8 cellular contexts compared by ENCODE assay signal in genomic region chr12:57632898-57633825, GRCh38. TPM values are rescaled to one million over a fixed set of nuclear protein-coding genes. Genes with fewer than 3 reads are reported as not detected.
DNase-seq lines count a peak whose midpoint lies in the region; ATAC-seq, FAIRE-seq and TF ChIP-seq lines count a peak whose summit lies in the region.

Gene B4GALNT1 (minus strand): TSS chr12:57633201. CDS start chr12:57632132, 1,069 bp downstream.

- no peaks in the 10 kb centered on the region for H4K20me1 ChIP-seq in HepG2 (ENCODE audit: insufficient read depth, low read length)

- TF ChIP-seq POLR2A in HepG2 (IDR thresholded peaks at IDR 0.05; ENCODE audit: insufficient read depth in 1 of 2, low read depth in 2 of 2, low read length in 2 of 2), result no peak

- TF ChIP-seq RAD21 in HepG2 (CRISPR knock-in tag; IDR thresholded peaks at IDR 0.05), result peak; percentile 92

- peaks cover 15% of the 10 kb centered on the region for H3K4me1 ChIP-seq in A673 (ENCODE audit: insufficient read depth, low read length, poor library complexity, severe bottlenecking)
- H3K4me1 ChIP-seq in HepG2 (ENCODE audit: insufficient read depth, low read length), result peaks cover 22% of the 10 kb centered on the region

- peak within 1 kb of the TSS; percentile 79 for H3K4me3 ChIP-seq in A673 (ENCODE audit: low read depth, low read length, poor library complexity, severe bottlenecking)
- peak within 1 kb of the TSS; percentile 66 to 77 (median 68) for H3K4me3 ChIP-seq in HepG2 (replicated peaks in 1 of 3; ENCODE audit: insufficient read depth in 1 of 3, low read depth in 2 of 3, low read length in 3 of 3)

- no peaks in the 10 kb centered on the region for H3K9me3 ChIP-seq in A673 (ENCODE audit: low read depth, low read length, poor library complexity, severe bottlenecking)
- no peaks in the 10 kb centered on the region for H3K9me3 ChIP-seq in HepG2 (ENCODE audit: low read length)

- TF ChIP-seq EP300 in HepG2 (IDR thresholded peaks at IDR 0.05; ENCODE audit: low read depth in 2 of 2, low read length in 2 of 2) (no peak; a peak in 1 of 4 replicates), HepG2 (CRISPR knock-in tag; IDR thresholded peaks at IDR 0.05; ENCODE audit: borderline replicate concordance) (no peak)

- intact Hi-C loops in A673 (cut with micrococcal nuclease; ENCODE audit: unreplicated experiment) (no loop called here), HepG2 (cut with micrococcal nuclease; ENCODE audit: unreplicated experiment) (loop anchor here (1.0 to 2.0 kb wide), 3 partner anchors 42 to 60 kb away; partner anchors contain the start of gene PIP4K2C)

- CTCF ChIA-PET in A673 (lab: Charles Lee) (interaction anchor here (0.6 to 1.2 kb wide), 5 partner anchors 8 to 174 kb away, joined by 3 to 11 read pairs (median 6); partner anchors contain the start of gene GLI1), HepG2 (lab: Yijun Ruan, JAX; ENCODE audit: low intra/inter-chr PET ratio, low total read pairs) (interaction anchor here (1.5 to 2.0 kb wide), 2 partner anchors 50 to 61 kb away, joined by 6 to 9 read pairs; partner anchors contain the start of gene OS9)

- in situ Hi-C loops in HepG2 (cut with HindIII; ENCODE audit: extremely low pct_ligation_motif_present, low pct_unique_long_range_greater_than_20kb), result no loop called here

- H3K27me3 ChIP-seq in A673 (replicated peaks; ENCODE audit: insufficient read depth, low read depth, low read length, poor library complexity) (no peaks in the 10 kb centered on the region), HepG2 (ENCODE audit: control insufficient read depth in 1 of 2, insufficient read depth in 2 of 2, low read length in 2 of 2) (peaks cover 0 to 2% of the 10 kb centered on the region in 2 experiments; a peak in 1 of 5 replicates)

- WGBS in HepG2 (ENCODE audit: low lambda C conversion rate), result 7% methylated on average over 14 of the region's 63 CpGs

- peak; percentile 80 for ATAC-seq in GM18502 (IDR thresholded peaks at IDR 0.05; ENCODE audit: poor library complexity, unreplicated experiment)
- ATAC-seq in HG02981 (IDR thresholded peaks at IDR 0.05; ENCODE audit: unreplicated experiment), result peak; percentile 72
- peak; percentile 91 for ATAC-seq in HepG2

- peak within 1 kb of the TSS; percentile 63; the same call in 1 of the 2 replicates for H3K9ac ChIP-seq in HepG2 (ENCODE audit: insufficient read depth, low read depth, low read length)

- POLR2A ChIA-PET in A673 (lab: Charles Lee; ENCODE audit: low non-redundant PET) (interaction anchor here (0.5 kb wide), 2 partner anchors 139 to 182 kb away, joined by 4 to 8 read pairs; partner anchors contain the start of gene METTL1), HepG2 (lab: Yijun Ruan, JAX) (interaction anchor here (0.6 to 1.1 kb wide), 6 partner anchors 10 to 116 kb away, joined by 3 to 4 read pairs (median 3); partner anchors contain the start of genes DCTN2 and DDIT3)

- no TSS peak for BruUV-seq in A673 (replicated peaks; lab: Mats Ljungman, UMichigan)
- BruUV-seq in HepG2 (replicated peaks; lab: Mats Ljungman, UMichigan), result no TSS peak

- H3K79me2 ChIP-seq in HepG2 (ENCODE audit: insufficient read depth, low read length), result no peaks in the 10 kb centered on the region

- no peak within 1 kb of the TSS for H2AFZ ChIP-seq in HepG2 (ENCODE audit: low read length)

- H3K27ac ChIP-seq in A673 (ENCODE audit: low read depth, low read length, poor library complexity, severe bottlenecking), result peak within 1 kb of the TSS; percentile 61
- no peak within 1 kb of the TSS for H3K27ac ChIP-seq in HepG2 (ENCODE audit: extremely low read length, insufficient read depth, low read length)

- peak within 1 kb of the TSS; percentile 87 for H3K4me2 ChIP-seq in HepG2 (ENCODE audit: low read depth, low read length)

- no peak for FAIRE-seq in HepG2 (lab: Jason Lieb, UNC)

- H3K36me3 ChIP-seq in A673 (ENCODE audit: insufficient read depth, low read length, poor library complexity, severe bottlenecking), result peaks cover 15% of the 10 kb centered on the region
- H3K36me3 ChIP-seq in HepG2 (replicated peaks in 1 of 2; ENCODE audit: control insufficient read depth in 1 of 2, insufficient read depth in 2 of 2, low read length in 2 of 2), result 0 out of 5 replicates have a peak, but pooled peaks cover 0 to 3% of the 10 kb centered on the region in 2 experiments

- TF ChIP-seq CTCF in A673 (conservative IDR thresholded peaks at IDR 0.05; ENCODE audit: low read depth, low read length) (peak; percentile 85), HepG2 (CRISPR knock-in tag; IDR thresholded peaks at IDR 0.05) (peak; percentile 88)

- DNase-seq in A673 (ENCODE audit: low spot score) (peak; percentile 92), NCI-H2227 treated with DMSO at 0.1 percent for 48 hours (lab: John Stamatoyannopoulos, UW) (peak; percentile 62), dedifferentiated amniotic fluid mesenchymal stem cell (ENCODE audit: extremely low spot score) (peak; percentile 49), HepG2 (ENCODE audit: low spot score) (no peak)
- DNase-seq in activated CD4-positive, alpha-beta T cell treated with anti-CD3 and anti-CD28 coated beads for 24 hours (ENCODE audit: low read depth in 2 of 2), result peak; percentile 52 to 59
- peak; percentile 57 to 69 for DNase-seq in stimulated activated CD4-positive, alpha-beta T cell treated with anti-CD3 and anti-CD28 coated beads, Interleukin-4, amount 100 ng/mL, for 4 hours

TF ChIP-seq in HepG2, 621 proteins besides CTCF, POLR2A, EP300 and RAD21 (continues in another document):
- TF ChIP-seq ZNF772 (CRISPR knock-in tag; IDR thresholded peaks at IDR 0.05) (no peak), ZBTB7A (CRISPR knock-in tag; IDR thresholded peaks at IDR 0.05) (peak; percentile 67; the same call in 1 of the 2 replicates)
- TF ChIP-seq, protein P1, sequence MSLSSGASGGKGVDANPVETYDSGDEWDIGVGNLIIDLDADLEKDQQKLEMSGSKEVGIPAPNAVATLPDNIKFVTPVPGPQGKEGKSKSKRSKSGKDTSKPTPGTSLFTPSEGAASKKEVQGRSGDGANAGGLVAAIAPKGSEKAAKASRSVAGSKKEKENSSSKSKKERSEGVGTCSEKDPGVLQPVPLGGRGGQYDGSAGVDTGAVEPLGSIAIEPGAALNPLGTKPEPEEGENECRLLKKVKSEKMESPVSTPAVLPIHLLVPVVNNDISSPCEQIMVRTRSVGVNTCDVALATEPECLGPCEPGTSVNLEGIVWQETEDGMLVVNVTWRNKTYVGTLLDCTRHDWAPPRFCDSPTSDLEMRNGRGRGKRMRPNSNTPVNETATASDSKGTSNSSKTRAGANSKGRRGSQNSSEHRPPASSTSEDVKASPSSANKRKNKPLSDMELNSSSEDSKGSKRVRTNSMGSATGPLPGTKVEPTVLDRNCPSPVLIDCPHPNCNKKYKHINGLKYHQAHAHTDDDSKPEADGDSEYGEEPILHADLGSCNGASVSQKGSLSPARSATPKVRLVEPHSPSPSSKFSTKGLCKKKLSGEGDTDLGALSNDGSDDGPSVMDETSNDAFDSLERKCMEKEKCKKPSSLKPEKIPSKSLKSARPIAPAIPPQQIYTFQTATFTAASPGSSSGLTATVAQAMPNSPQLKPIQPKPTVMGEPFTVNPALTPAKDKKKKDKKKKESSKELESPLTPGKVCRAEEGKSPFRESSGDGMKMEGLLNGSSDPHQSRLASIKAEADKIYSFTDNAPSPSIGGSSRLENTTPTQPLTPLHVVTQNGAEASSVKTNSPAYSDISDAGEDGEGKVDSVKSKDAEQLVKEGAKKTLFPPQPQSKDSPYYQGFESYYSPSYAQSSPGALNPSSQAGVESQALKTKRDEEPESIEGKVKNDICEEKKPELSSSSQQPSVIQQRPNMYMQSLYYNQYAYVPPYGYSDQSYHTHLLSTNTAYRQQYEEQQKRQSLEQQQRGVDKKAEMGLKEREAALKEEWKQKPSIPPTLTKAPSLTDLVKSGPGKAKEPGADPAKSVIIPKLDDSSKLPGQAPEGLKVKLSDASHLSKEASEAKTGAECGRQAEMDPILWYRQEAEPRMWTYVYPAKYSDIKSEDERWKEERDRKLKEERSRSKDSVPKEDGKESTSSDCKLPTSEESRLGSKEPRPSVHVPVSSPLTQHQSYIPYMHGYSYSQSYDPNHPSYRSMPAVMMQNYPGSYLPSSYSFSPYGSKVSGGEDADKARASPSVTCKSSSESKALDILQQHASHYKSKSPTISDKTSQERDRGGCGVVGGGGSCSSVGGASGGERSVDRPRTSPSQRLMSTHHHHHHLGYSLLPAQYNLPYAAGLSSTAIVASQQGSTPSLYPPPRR (CRISPR knock-in tag; IDR thresholded peaks at IDR 0.05; ENCODE audit: borderline replicate concordance), result peak; percentile 53; the same call in 1 of the 2 replicates

RNA-seq across cellular contexts. Expression of gene B4GALNT1, which starts in this region (rescaled TPM):
- total RNA-seq in A673 (2021) (34.5 and 39.0 TPM in 2 replicates), HepG2 (2016; rRNA removed; fragmentation: Illumina TruSeq; extraction: Trizol) (1.9 and 4.5 TPM in 2 replicates)
- 1.8 and 2.2 TPM in 2 replicates for total RNA-seq in HepG2 (2016; cell fraction: cytosol; rRNA removed; fragmentation: Illumina TruSeq; extraction: Trizol; ENCODE audit: low read depth)
- total RNA-seq in HepG2 (2016; cell fraction: insoluble cytoplasmic fraction; rRNA removed; fragmentation: Illumina TruSeq; extraction: Trizol), result 2.9 and 5.7 TPM in 2 replicates
- total RNA-seq in HepG2 (2016; cell fraction: membrane; rRNA removed; fragmentation: Illumina TruSeq; extraction: Trizol), result 2.5 and 3.5 TPM in 2 replicates
- 5.8 and 8.3 TPM in 2 replicates for total RNA-seq in HepG2 (2016; cell fraction: nucleus; rRNA removed; fragmentation: Illumina TruSeq; extraction: Trizol)
- polyA plus RNA-seq in HepG2 (2011; rRNA removed), result 5.4 and 5.9 TPM in 2 replicates
- polyA plus RNA-seq in HepG2 (2011; cell fraction: cytosol; rRNA removed), result 2.9 and 4.0 TPM in 2 replicates
- polyA plus RNA-seq in HepG2 (2011; cell fraction: nucleus; rRNA removed), result 18.7 and 19.0 TPM in 2 replicates
- polyA plus RNA-seq in HepG2 (2012), result 1.8 and 3.8 TPM in 2 replicates
- 0.94 and 1.2 TPM in 2 replicates for polyA plus RNA-seq in HepG2 (2016; cell fraction: cytosol; fragmentation: Illumina TruSeq; extraction: Trizol; ENCODE audit: low read depth)
- polyA plus RNA-seq in HepG2 (2016; cell fraction: insoluble cytoplasmic fraction; fragmentation: Illumina TruSeq; extraction: Trizol; ENCODE audit: low read depth), result 3.4 and 3.9 TPM in 2 replicates
- polyA plus RNA-seq in HepG2 (2016; cell fraction: membrane; fragmentation: Illumina TruSeq; extraction: Trizol; ENCODE audit: low read depth), result 2.4 and 2.9 TPM in 2 replicates
- polyA plus RNA-seq in HepG2 (2016; cell fraction: nucleus; fragmentation: Illumina TruSeq; extraction: Trizol; ENCODE audit: insufficient read depth, low read depth), result 13.0 and 13.7 TPM in 2 replicates
- polyA minus RNA-seq in HepG2 (2011; rRNA and poly(A)+ RNA removed; ENCODE audit: low replicate concordance), result 8.1 and 22.4 TPM in 2 replicates
- 2.5 and 3.0 TPM in 2 replicates for polyA minus RNA-seq in HepG2 (2011; cell fraction: cytosol; rRNA and poly(A)+ RNA removed)
- polyA minus RNA-seq in HepG2 (2011; cell fraction: nucleus; rRNA and poly(A)+ RNA removed), result 8.2 and 8.8 TPM in 2 replicates
